In the genomic region with DNA sequence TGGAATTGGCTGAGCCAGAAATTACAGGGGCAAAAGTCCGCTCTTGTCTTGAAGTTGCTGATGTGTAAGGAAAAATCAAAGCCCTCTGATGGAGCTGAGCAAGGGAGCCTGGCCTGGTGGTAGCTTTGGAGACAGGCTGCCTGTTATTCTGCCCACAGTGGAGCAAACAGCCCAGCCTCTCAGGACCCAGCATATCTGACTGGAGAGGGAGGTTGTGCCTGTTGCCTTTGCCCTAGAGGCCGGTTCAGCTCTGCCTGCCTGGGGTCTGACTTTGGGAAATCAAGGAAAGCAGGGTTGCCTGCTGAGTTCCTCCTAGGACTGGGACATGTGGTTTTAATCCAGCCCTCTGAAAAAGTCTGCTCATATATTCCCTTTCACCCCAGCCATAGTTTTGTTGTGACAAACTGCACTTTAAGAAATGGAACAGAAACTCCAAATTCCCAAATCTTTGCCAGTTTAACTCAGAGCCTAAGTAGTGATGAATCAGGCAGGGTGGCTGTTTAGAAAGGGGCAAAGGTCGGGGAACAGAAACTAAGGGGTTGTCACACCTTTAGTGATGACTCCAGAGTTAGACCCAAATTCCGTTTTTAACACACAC, we compare ENCODE assay signal across 27 cellular contexts. TPM values are rescaled to one million over a fixed set of nuclear protein-coding genes. Genes with fewer than 3 reads are reported as not detected.
DNase-seq lines count a peak whose midpoint lies in the region; ATAC-seq, FAIRE-seq and TF ChIP-seq lines count a peak whose summit lies in the region.
"Had no signal": no experiment of that assay in that cellular context is flagged by ENCODE, and none has a peak within 500 bp of the region (broad histone marks: within the 10 kb centered on the region; RNA-seq: fewer than 3 reads in every experiment).

No MANE protein-coding gene starts in this region.

- H3K27ac Mint-ChIP-seq in CD4-positive, CD25-positive, alpha-beta regulatory T cell, result peak overlapping the region in 2 of 3 donors; percentile 43 to 73
- H3K27ac Mint-ChIP-seq: stimulated activated memory B cell treated with anti-CD40 and anti-IgM and Interleukin-4, amounts not matched to agents 10 μg/mL and 1 μg/mL and 100 μg/mL, for 72 hours had no signal

- no peaks in the 10 kb centered on the region for H4K20me1 ChIP-seq in GM23248 (ENCODE audit: insufficient read depth)

- H3K4me1 Mint-ChIP-seq in CD4-positive, CD25-positive, alpha-beta regulatory T cell, result peaks cover 24 to 56% (median 36%) of the 10 kb centered on the region in 4 donors

- H3K79me2 ChIP-seq in GM23248 (ENCODE audit: insufficient read depth), result no peaks in the 10 kb centered on the region

- no peaks in the 10 kb centered on the region for H3K27me3 Mint-ChIP-seq in CD4-positive, CD25-positive, alpha-beta regulatory T cell
- H3K27me3 Mint-ChIP-seq: naive B cell had no signal

- peaks cover 0 to 6% (median 0%) of the 10 kb centered on the region in 7 donors for H3K9me3 Mint-ChIP-seq in CD4-positive, CD25-positive, alpha-beta regulatory T cell
- H3K9me3 Mint-ChIP-seq: stimulated activated memory B cell treated with anti-CD40 and anti-IgM and Interleukin-4, amounts not matched to agents 10 μg/mL and 1 μg/mL and 100 μg/mL, for 72 hours had no signal

- H3K4me3 Mint-ChIP-seq in CD4-positive, CD25-positive, alpha-beta regulatory T cell, result no peak overlapping the region
- H3K4me3 Mint-ChIP-seq: activated T-cell treated with anti-CD3 and anti-CD28 coated beads, Interleukin-2, amount 50 U/mL, for 4 hours; naive B cell; stimulated activated memory B cell treated with anti-CD40 and anti-IgM and Interleukin-4, amounts not matched to agents 10 μg/mL and 1 μg/mL and 100 μg/mL, for 72 hours had no signal

- no peaks in the 10 kb centered on the region for H3K9me2 ChIP-seq in GM23248 (ENCODE audit: insufficient read depth)

- no peak for FAIRE-seq in urothelium cell line (lab: Jason Lieb, UNC)
- FAIRE-seq: RCC 7860 had no signal

- peaks cover 33% of the 10 kb centered on the region for H3K4me1 ChIP-seq in CD4-positive, CD25-positive, alpha-beta regulatory T cell (ENCODE audit: control insufficient read depth, insufficient read depth, low read length, poor library complexity, severe bottlenecking)
- peaks cover 13% of the 10 kb centered on the region for H3K4me1 ChIP-seq in GM23248 (ENCODE audit: insufficient read depth)
- peaks cover 0 to 17% (median 4%) of the 10 kb centered on the region in 3 donors for H3K4me1 ChIP-seq in esophagus squamous epithelium
- H3K4me1 ChIP-seq: ascending aorta, SJSA1 had no signal

- no peaks in the 10 kb centered on the region for H3K27me3 ChIP-seq in CD4-positive, CD25-positive, alpha-beta regulatory T cell (ENCODE audit: control insufficient read depth, insufficient read depth, low read length)
- H3K27me3 ChIP-seq in GM23248 (replicated peaks; ENCODE audit: insufficient read depth) (no peaks in the 10 kb centered on the region), esophagus squamous epithelium (no peaks in the 10 kb centered on the region)
- H3K27me3 ChIP-seq: ascending aorta, heart right ventricle, SJSA1 had no signal

- H3K27ac ChIP-seq in CD4-positive, CD25-positive, alpha-beta regulatory T cell (ENCODE audit: insufficient read depth, low read length, poor library complexity, severe bottlenecking), result no peak overlapping the region
- H3K27ac ChIP-seq in GM23248, result peak overlapping the region; percentile 44; the same call in 1 of the 2 replicates
- H3K27ac ChIP-seq in esophagus squamous epithelium, result peak overlapping the region in 2 of 4 donors; percentile 21 to 59
- H3K27ac ChIP-seq: ascending aorta, heart right ventricle, KMS-11, SJSA1 had no signal

- in situ Hi-C loops in GM23248 (cut with MboI), result no loop called here

- no peak overlapping the region for H3K4me3 ChIP-seq in CD4-positive, CD25-positive, alpha-beta regulatory T cell (ENCODE audit: low read depth, low read length)
- H3K4me3 ChIP-seq in GM23248, result no peak overlapping the region
- no peak overlapping the region for H3K4me3 ChIP-seq in fibroblast of the aortic adventitia (ENCODE audit: low read depth, low read length)
- no peak overlapping the region for H3K4me3 ChIP-seq in esophagus squamous epithelium
- H3K4me3 ChIP-seq: ascending aorta, heart right ventricle, SJSA1 had no signal

- no peak for TF ChIP-seq CTCF in fibroblast of the aortic adventitia (IDR thresholded peaks at IDR 0.05; ENCODE audit: insufficient read depth, low read length)
- no peak for TF ChIP-seq CTCF in esophagus squamous epithelium (IDR thresholded peaks at IDR 0.05)

- peaks cover 13 to 33% of the 10 kb centered on the region in 2 experiments for H3K9me3 ChIP-seq in CD4-positive, CD25-positive, alpha-beta regulatory T cell (ENCODE audit: control insufficient read depth in 2 of 2, low read length in 2 of 2)
- H3K9me3 ChIP-seq in GM23248 (ENCODE audit: low read depth), result no peaks in the 10 kb centered on the region
- peaks cover 0 to 2% (median 0%) of the 10 kb centered on the region in 3 donors for H3K9me3 ChIP-seq in esophagus squamous epithelium
- H3K9me3 ChIP-seq: ascending aorta, SJSA1 had no signal

- intact Hi-C loops in sciatic nerve (cut with DNase I) (no loop called here), esophagus squamous epithelium (cut with DNase I) (no loop called here)

- DNase-seq in CD4-positive, CD25-positive, alpha-beta regulatory T cell, result no peak
- DNase-seq in GM23248 (peak; percentile 66), fibroblast of the aortic adventitia (ENCODE audit: low read depth) (peak; percentile 31), sciatic nerve (ENCODE audit: low spot score) (no peak), esophagus squamous epithelium (lab: John Stamatoyannopoulos, UW) (no peak), urothelium cell line (ENCODE audit: low spot score) (no peak)
- DNase-seq: activated T-cell treated with anti-CD3 and anti-CD28 coated beads, Interleukin-2, amount 50 U/mL, for 4 hours; caudate nucleus; dermis blood vessel endothelial cell; DMS53; GDM1; H7; heart right ventricle; mesendoderm; naive B cell; NCI-H1436; NCI-H510A treated with DMSO at 0.1 percent for 48 hours; retina; stimulated activated CD4-positive, alpha-beta T cell treated with anti-CD3 and anti-CD28 coated beads, Interleukin-4, amount 100 ng/mL, for 1 hour; T-helper 1 cell had no signal

- no peaks in the 10 kb centered on the region for H3K36me3 Mint-ChIP-seq in CD4-positive, CD25-positive, alpha-beta regulatory T cell
- H3K36me3 Mint-ChIP-seq: naive B cell; stimulated activated memory B cell treated with anti-CD40 and anti-IgM and Interleukin-4, amounts not matched to agents 10 μg/mL and 1 μg/mL and 100 μg/mL, for 72 hours had no signal

- ATAC-seq in CD4-positive, CD25-positive, alpha-beta regulatory T cell (ENCODE audit: low read depth in 2 of 2), result no peak
- ATAC-seq in sciatic nerve, result peak; percentile 45
- ATAC-seq in HG03342 (IDR thresholded peaks at IDR 0.05; ENCODE audit: unreplicated experiment), result no peak
- ATAC-seq: activated T-cell treated with anti-CD3 and anti-CD28 coated beads, Interleukin-2, amount 50 U/mL, for 4 hours; heart right ventricle; stimulated activated memory B cell treated with anti-CD40 and anti-IgM and Interleukin-4, amounts not matched to agents 10 μg/mL and 1 μg/mL and 100 μg/mL, for 72 hours had no signal

- no peak overlapping the region for H3K9ac ChIP-seq in GM23248
- H3K9ac ChIP-seq: KMS-11 had no signal

- peaks cover 5% of the 10 kb centered on the region; the same call in 1 of the 2 replicates for H3F3A ChIP-seq in GM23248 (ENCODE audit: insufficient read depth)

- H3K36me3 ChIP-seq in CD4-positive, CD25-positive, alpha-beta regulatory T cell (ENCODE audit: control insufficient read depth, insufficient read depth, low read length), result no peaks in the 10 kb centered on the region
- H3K36me3 ChIP-seq in GM23248 (ENCODE audit: low read depth) (no peaks in the 10 kb centered on the region), esophagus squamous epithelium (no peaks in the 10 kb centered on the region)
- H3K36me3 ChIP-seq: ascending aorta, heart right ventricle, SJSA1 had no signal

- TF ChIP-seq POLR2A in esophagus squamous epithelium (IDR thresholded peaks at IDR 0.05), result no peak

- H2AFZ ChIP-seq in GM23248, result peak overlapping the region; percentile 64

- 6 to 13% methylated on average over 4 of the region's 4 CpGs for WGBS in GM23248 (ENCODE audit: low coverage in 1 of 2, low lambda C conversion rate in 2 of 2, missing lambda C conversion rate in 2 of 2), 2 experiments
- WGBS in esophagus squamous epithelium, 2 donors, result 61 to 78% methylated on average over 3 to 4 of the region's 4 CpGs

- peak overlapping the region; percentile 17 for H3K4me2 ChIP-seq in GM23248 (ENCODE audit: unreplicated experiment)
- H3K4me2 ChIP-seq: KMS-11 had no signal

RNA-seq across cellular contexts. Expression of gene GASK1A, which starts 40.2 kb away (rescaled TPM):
- total RNA-seq in CD4-positive, CD25-positive, alpha-beta regulatory T cell, result not detected
- polyA plus RNA-seq in CD4-positive, CD25-positive, alpha-beta regulatory T cell, result not detected
- 0.63 and 1.8 TPM in 2 replicates for total RNA-seq in GM23248 (2014; rRNA removed; shearing (Covaris generic))
- 0.08 and 0.10 TPM in 2 replicates for polyA plus RNA-seq in GM23248 (2016; fragmentation: Nextera tagmentation; extraction: Ambion mirVana)
- total RNA-seq in fibroblast of the aortic adventitia (ENCODE audit: low replicate concordance) (0.63 and 0.82 TPM in 2 replicates), sciatic nerve (17.8 TPM), esophagus squamous epithelium (10 to 100 TPM in 1 of 4 donors, 1 to 10 TPM in 3; 1.4 to 10.1 (median 2.4) TPM)
- total RNA-seq: activated T-cell treated with anti-CD3 and anti-CD28 coated beads, Interleukin-2, amount 50 U/mL, for 4 hours; dermis blood vessel endothelial cell; osteocyte; SJSA1 had no signal

Comparison
In these comparisons a context has a peak if more than half of its experiments do, and no peak if none do; other contexts are left out.
1. DNase-seq: peak in GM23248 (single experiment) and fibroblast of the aortic adventitia (single experiment); none in CD4-positive, CD25-positive, alpha-beta regulatory T cell (0 of 3), sciatic nerve (single experiment), esophagus squamous epithelium (single experiment) and urothelium cell line (single experiment).